In the genomic region with DNA sequence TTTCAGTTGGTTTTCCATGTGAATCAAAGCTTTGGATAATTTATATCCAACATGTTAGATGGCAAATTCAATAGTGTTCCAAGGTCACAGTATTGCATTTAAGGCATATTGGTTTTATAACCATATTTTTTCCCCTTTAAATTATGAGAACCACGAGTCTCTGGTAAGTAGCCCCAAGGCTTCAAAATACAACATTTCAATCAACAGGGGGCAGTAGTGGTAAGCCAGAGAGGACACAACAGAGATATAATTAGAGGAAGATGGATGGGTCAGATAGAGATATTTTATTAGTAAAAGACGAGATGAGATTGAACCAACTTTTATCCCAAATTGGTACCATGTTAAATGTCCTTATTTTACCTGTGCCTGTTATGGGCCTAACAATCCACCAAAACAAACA, we compare ENCODE assay signal across 12 cellular contexts. TPM values are rescaled to one million over a fixed set of nuclear protein-coding genes. Genes with fewer than 3 reads are reported as not detected.
DNase-seq lines count a peak whose midpoint lies in the region; ATAC-seq and TF ChIP-seq lines count a peak whose summit lies in the region.
"Had no signal": no experiment of that assay in that cellular context is flagged by ENCODE, and none has a peak within 500 bp of the region (broad histone marks: within the 10 kb centered on the region; RNA-seq: fewer than 3 reads in every experiment).

No MANE protein-coding gene starts in this region.

- ATAC-seq in GM18520 (IDR thresholded peaks at IDR 0.05; ENCODE audit: unreplicated experiment) (no peak), HG02938 (IDR thresholded peaks at IDR 0.05; ENCODE audit: unreplicated experiment) (no peak)
- ATAC-seq: activated naive CD8-positive, alpha-beta T cell treated with anti-CD3 and anti-CD28 coated beads, Interleukin-2, amount 50 U/mL, for 24 hours had no signal

- no peaks in the 10 kb centered on the region for H3K27me3 ChIP-seq in GM06990 (replicated peaks; ENCODE audit: control insufficient read depth, insufficient read depth, low read length)
- H3K27me3 ChIP-seq: SJSA1 had no signal

- no peak overlapping the region for H3K4me3 ChIP-seq in GM06990 (replicated peaks; ENCODE audit: low read depth, low read length)
- no peak overlapping the region for H3K4me3 ChIP-seq in cardiac fibroblast (replicated peaks in 1 of 2; ENCODE audit: low read depth in 2 of 2, low read length in 2 of 2)
- H3K4me3 ChIP-seq: SJSA1 had no signal

- DNase-seq in GM06990 (ENCODE audit: extremely low read depth, insufficient read length) (no peak), cardiac fibroblast (ENCODE audit: low read depth in 2 of 2) (peak in 1 of 2 donors; percentile 58), lung microvascular endothelial cell (ENCODE audit: low read depth in 2 of 2) (peak; percentile 28 to 31)
- DNase-seq in NK-92 treated with Interleukin-12 subunit alpha and Interleukin-12 subunit beta, amount 100 ng/mL, for 24 hours (lab: John Stamatoyannopoulos, UW), result no peak
- DNase-seq: activated CD4-positive, alpha-beta memory T cell treated with anti-CD3 and anti-CD28 coated beads, Interleukin-2, amount 10 ng/mL, durations not matched to agents 7 days and 5 days; activated naive CD8-positive, alpha-beta T cell treated with anti-CD3 and anti-CD28 coated beads, Interleukin-2, amount 50 U/mL, for 24 hours; DMS79; NCI-H2107 had no signal

- TF ChIP-seq CTCF in GM06990 (IDR thresholded peaks at IDR 0.05; ENCODE audit: insufficient read depth, low read length, poor library complexity, severe bottlenecking) (peak; percentile 39), cardiac fibroblast (IDR thresholded peaks at IDR 0.05; ENCODE audit: low read depth, low read length) (peak; percentile 25)

- TF ChIP-seq RAD21 in Ishikawa (IDR thresholded peaks at IDR 0.05; ENCODE audit: low read depth), result peak; percentile 52

- TF ChIP-seq EP300 in Ishikawa (IDR thresholded peaks at IDR 0.05; ENCODE audit: borderline replicate concordance), result no peak

- H3K36me3 ChIP-seq in GM06990 (ENCODE audit: control insufficient read depth, insufficient read depth, low read length), result no peaks in the 10 kb centered on the region
- H3K36me3 ChIP-seq: SJSA1 had no signal

TF ChIP-seq in Ishikawa, 13 proteins besides CTCF, POLR2A, EP300 and RAD21:
- TF ChIP-seq CREB1 (IDR thresholded peaks at IDR 0.05; ENCODE audit: low read depth), result no peak
- TF ChIP-seq, protein P1, sequence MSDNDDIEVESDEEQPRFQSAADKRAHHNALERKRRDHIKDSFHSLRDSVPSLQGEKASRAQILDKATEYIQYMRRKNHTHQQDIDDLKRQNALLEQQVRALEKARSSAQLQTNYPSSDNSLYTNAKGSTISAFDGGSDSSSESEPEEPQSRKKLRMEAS (IDR thresholded peaks at IDR 0.05), result no peak
- TF ChIP-seq, protein P2, sequence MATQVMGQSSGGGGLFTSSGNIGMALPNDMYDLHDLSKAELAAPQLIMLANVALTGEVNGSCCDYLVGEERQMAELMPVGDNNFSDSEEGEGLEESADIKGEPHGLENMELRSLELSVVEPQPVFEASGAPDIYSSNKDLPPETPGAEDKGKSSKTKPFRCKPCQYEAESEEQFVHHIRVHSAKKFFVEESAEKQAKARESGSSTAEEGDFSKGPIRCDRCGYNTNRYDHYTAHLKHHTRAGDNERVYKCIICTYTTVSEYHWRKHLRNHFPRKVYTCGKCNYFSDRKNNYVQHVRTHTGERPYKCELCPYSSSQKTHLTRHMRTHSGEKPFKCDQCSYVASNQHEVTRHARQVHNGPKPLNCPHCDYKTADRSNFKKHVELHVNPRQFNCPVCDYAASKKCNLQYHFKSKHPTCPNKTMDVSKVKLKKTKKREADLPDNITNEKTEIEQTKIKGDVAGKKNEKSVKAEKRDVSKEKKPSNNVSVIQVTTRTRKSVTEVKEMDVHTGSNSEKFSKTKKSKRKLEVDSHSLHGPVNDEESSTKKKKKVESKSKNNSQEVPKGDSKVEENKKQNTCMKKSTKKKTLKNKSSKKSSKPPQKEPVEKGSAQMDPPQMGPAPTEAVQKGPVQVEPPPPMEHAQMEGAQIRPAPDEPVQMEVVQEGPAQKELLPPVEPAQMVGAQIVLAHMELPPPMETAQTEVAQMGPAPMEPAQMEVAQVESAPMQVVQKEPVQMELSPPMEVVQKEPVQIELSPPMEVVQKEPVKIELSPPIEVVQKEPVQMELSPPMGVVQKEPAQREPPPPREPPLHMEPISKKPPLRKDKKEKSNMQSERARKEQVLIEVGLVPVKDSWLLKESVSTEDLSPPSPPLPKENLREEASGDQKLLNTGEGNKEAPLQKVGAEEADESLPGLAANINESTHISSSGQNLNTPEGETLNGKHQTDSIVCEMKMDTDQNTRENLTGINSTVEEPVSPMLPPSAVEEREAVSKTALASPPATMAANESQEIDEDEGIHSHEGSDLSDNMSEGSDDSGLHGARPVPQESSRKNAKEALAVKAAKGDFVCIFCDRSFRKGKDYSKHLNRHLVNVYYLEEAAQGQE (IDR thresholded peaks at IDR 0.05; ENCODE audit: low read depth), result no peak

RNA-seq across cellular contexts. Expression of a gene that starts 53.1 kb away (rescaled TPM):
- total RNA-seq in lung microvascular endothelial cell, result under 0.01 TPM in 2 replicates
- total RNA-seq: SJSA1 had no signal

Comparison
In these comparisons a context has a peak if more than half of its experiments do, and no peak if none do; other contexts are left out.
1. DNase-seq: peak in lung microvascular endothelial cell (2 of 2); none in GM06990 (single experiment) and NK-92 treated with Interleukin-12 subunit alpha and Interleukin-12 subunit beta, amount 100 ng/mL, for 24 hours (single experiment).